8 cellular contexts compared by ENCODE assay signal in genomic region chr2:8681786-8682692, GRCh38. TPM values are rescaled to one million over a fixed set of nuclear protein-coding genes. Genes with fewer than 3 reads are reported as not detected.
DNase-seq lines count a peak whose midpoint lies in the region; ATAC-seq and TF ChIP-seq lines count a peak whose summit lies in the region.

A gene with protein sequence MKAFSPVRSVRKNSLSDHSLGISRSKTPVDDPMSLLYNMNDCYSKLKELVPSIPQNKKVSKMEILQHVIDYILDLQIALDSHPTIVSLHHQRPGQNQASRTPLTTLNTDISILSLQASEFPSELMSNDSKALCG (plus strand): TSS chr2:8682056. CDS start chr2:8682166, 110 bp downstream.

- no peak for TF ChIP-seq CTCF in C4-2B (conservative IDR thresholded peaks at IDR 0.05)
- no peak for TF ChIP-seq CTCF in coronary artery (IDR thresholded peaks at IDR 0.05)

- H3K4me3 Mint-ChIP-seq in activated CD4-positive, alpha-beta T cell treated with anti-CD3 and anti-CD28 coated beads, Interleukin-2, amount 10 ng/mL, durations not matched to agents 7 days and 5 days: peak within 1 kb of the TSS; percentile 92

- intact Hi-C loops in left colon (cut with DNase I, micrococcal nuclease): no loop called here

- ATAC-seq in GM19372 (IDR thresholded peaks at IDR 0.05; ENCODE audit: low read depth, unreplicated experiment): peak; percentile 51
- peak; percentile 63 for ATAC-seq in HG03521 (IDR thresholded peaks at IDR 0.05; ENCODE audit: unreplicated experiment)
- peak; percentile 57 for ATAC-seq in left colon

- peak within 1 kb of the TSS; percentile 78 for H3K4me3 ChIP-seq in coronary artery

- peak within 1 kb of the TSS; percentile 92 for H3K27ac Mint-ChIP-seq in activated CD4-positive, alpha-beta T cell treated with anti-CD3 and anti-CD28 coated beads, Interleukin-2, amount 10 ng/mL, durations not matched to agents 7 days and 5 days

- H3K9me3 Mint-ChIP-seq in activated CD4-positive, alpha-beta T cell treated with anti-CD3 and anti-CD28 coated beads, Interleukin-2, amount 10 ng/mL, durations not matched to agents 7 days and 5 days: no peaks in the 10 kb centered on the region

- peaks cover 22% of the 10 kb centered on the region for H3K36me3 Mint-ChIP-seq in activated CD4-positive, alpha-beta T cell treated with anti-CD3 and anti-CD28 coated beads, Interleukin-2, amount 10 ng/mL, durations not matched to agents 7 days and 5 days (ENCODE audit: low read depth)

- H3K27ac ChIP-seq in C4-2B: peak within 1 kb of the TSS; percentile 84
- H3K27ac ChIP-seq in coronary artery: peak within 1 kb of the TSS; percentile 88 to 99

- peaks cover 11% of the 10 kb centered on the region for H3K27me3 Mint-ChIP-seq in activated CD4-positive, alpha-beta T cell treated with anti-CD3 and anti-CD28 coated beads, Interleukin-2, amount 10 ng/mL, durations not matched to agents 7 days and 5 days

- CTCF ChIA-PET in activated CD4-positive, alpha-beta T cell treated with anti-CD3 and anti-CD28 coated beads, Interleukin-2, amount 10 ng/mL, durations not matched to agents 7 days and 5 days (lab: Charles Lee): interaction anchor here (0.7 to 2.4 kb wide), 8 partner anchors 11 to 1230 kb away, joined by 3 to 12 read pairs (median 3); no protein-coding TSS in a partner anchor

- peaks cover 49% of the 10 kb centered on the region for H3K4me1 Mint-ChIP-seq in activated CD4-positive, alpha-beta T cell treated with anti-CD3 and anti-CD28 coated beads, Interleukin-2, amount 10 ng/mL, durations not matched to agents 7 days and 5 days

- DNase-seq in NCI-H748 (lab: John Stamatoyannopoulos, UW; ENCODE audit: unreplicated experiment) (peak; percentile 100), coronary artery (ENCODE audit: low spot score) (peak; percentile 99), left colon (peak; percentile 100)
- peak; percentile 99 for DNase-seq in activated CD4-positive, alpha-beta T cell treated with anti-CD3 and anti-CD28 coated beads, Interleukin-2, amount 10 ng/mL, durations not matched to agents 7 days and 5 days
- peak; percentile 97 to 99 for DNase-seq in stimulated activated CD4-positive, alpha-beta T cell treated with anti-CD3 and anti-CD28 coated beads, Interleukin-1b, Interleukin-23, amount 100 ng/mL, for 4 hours (ENCODE audit: low read depth in 2 of 2)

- POLR2A ChIA-PET in activated CD4-positive, alpha-beta T cell treated with anti-CD3 and anti-CD28 coated beads, Interleukin-2, amount 10 ng/mL, durations not matched to agents 7 days and 5 days (lab: Charles Lee): interaction anchor here (0.6 to 1.8 kb wide), 7 partner anchors 105 to 1724 kb away, joined by 3 to 17 read pairs (median 3); no protein-coding TSS in a partner anchor

RNA-seq across cellular contexts. Expression of the gene that starts here (rescaled TPM):
- 100 to 1,000 TPM; 126 to 134 TPM for total RNA-seq in activated CD4-positive, alpha-beta T cell treated with anti-CD3 and anti-CD28 coated beads, Interleukin-2, amount 10 ng/mL, durations not matched to agents 7 days and 5 days
- 100 to 1,000 TPM; 145 to 183 TPM for total RNA-seq in left colon

Comparison
In these comparisons a context has a peak if more than half of its experiments do, and no peak if none do; other contexts are left out.
1. Peak in every context shown above with its lines: DNase-seq, ATAC-seq, H3K4me3 ChIP-seq and H3K27ac ChIP-seq.